Comparison of ENCODE assay signal across 18 cellular contexts in the genomic region with DNA sequence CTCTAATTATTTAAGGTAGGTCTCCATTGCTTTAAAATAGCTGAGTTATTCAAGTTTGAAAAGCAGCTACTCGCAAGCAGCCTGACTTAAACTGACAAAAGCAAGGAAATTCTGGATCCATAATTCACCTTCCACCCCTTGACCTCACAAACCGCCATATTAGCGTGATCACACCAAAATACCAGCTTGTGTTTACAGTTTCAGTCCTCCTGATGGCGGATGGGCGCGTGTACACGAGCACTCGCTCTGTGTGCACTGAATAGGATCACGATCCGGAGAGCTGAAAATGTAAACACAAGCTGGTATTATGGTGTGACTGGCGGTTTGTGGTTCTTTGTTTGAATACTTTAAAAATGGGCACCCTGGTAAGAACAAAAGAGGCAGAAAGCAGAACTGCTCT. TPM values are rescaled to one million over a fixed set of nuclear protein-coding genes. Genes with fewer than 3 reads are reported as not detected.
A peak's percentile ranks its signal among the peaks of the same experiment; 100 is the strongest.
DNase-seq lines count a peak whose midpoint lies in the region; ATAC-seq and TF ChIP-seq lines count a peak whose summit lies in the region.
"Had no signal": no experiment of that assay in that cellular context is flagged by ENCODE, and none has a peak within 500 bp of the region (broad histone marks: within the 10 kb centered on the region; RNA-seq: fewer than 3 reads in every experiment).

No MANE protein-coding gene starts in this region.

- TF ChIP-seq EP300 in SK-N-SH (IDR thresholded peaks at IDR 0.05; ENCODE audit: borderline replicate concordance in 1 of 2, low read depth in 1 of 2, low read length in 1 of 2) = no peak

- H3K4me1 ChIP-seq in endodermal cell (ENCODE audit: control insufficient read depth, insufficient read depth, low read length) = no peaks in the 10 kb centered on the region
- no peaks in the 10 kb centered on the region for H3K4me1 ChIP-seq in SK-N-SH (ENCODE audit: control insufficient read depth in 1 of 2, insufficient read depth in 2 of 2, low read depth in 1 of 2, low read length in 1 of 2)
- no peaks in the 10 kb centered on the region for H3K4me1 ChIP-seq in Caco-2

- peak; percentile 85 for DNase-seq in DMS53 (lab: John Stamatoyannopoulos, UW)
- DNase-seq in NCI-H128 (lab: John Stamatoyannopoulos, UW; ENCODE audit: unreplicated experiment) = peak; percentile 21
- peak; percentile 53 for DNase-seq in NCI-H345 treated with DMSO at 0.1 percent for 48 hours (lab: John Stamatoyannopoulos, UW; ENCODE audit: unreplicated experiment)
- DNase-seq in endodermal cell = peak; percentile 41
- DNase-seq in SK-N-SH = no peak
- no peak for DNase-seq in Caco-2
- DNase-seq: DMS79, IMR-90, Kasumi-1, MM.1S, NCI-H1092 treated with DMSO at 0.1 percent for 48 hours, NCI-H2029, NCI-H446 treated with DMSO at 0.1 percent for 48 hours had no signal

- H3K27ac Mint-ChIP-seq in endodermal cell (no peak overlapping the region), Caco-2 (ENCODE audit: unreplicated experiment) (no peak overlapping the region)

- TF ChIP-seq CTCF in endodermal cell (conservative IDR thresholded peaks at IDR 0.05) = no peak
- TF ChIP-seq CTCF in SK-N-SH (IDR thresholded peaks at IDR 0.05) = no peak
- no peak for TF ChIP-seq CTCF in Caco-2 (IDR thresholded peaks at IDR 0.05; ENCODE audit: insufficient read depth in 1 of 2, low read depth in 1 of 2, low read length in 1 of 2, severe bottlenecking in 1 of 2, unreplicated experiment in 1 of 2)

- H3K4me3 Mint-ChIP-seq in endodermal cell (no peak overlapping the region), Caco-2 (ENCODE audit: unreplicated experiment) (no peak overlapping the region)

- intact Hi-C loops in Caco-2 (cut with micrococcal nuclease; ENCODE audit: unreplicated experiment) = loop anchor here (5.0 kb wide), 1 partner anchor 269 kb away; no protein-coding TSS in a partner anchor

- CTCF ChIA-PET in SK-N-SH (lab: Yijun Ruan, JAX) (interaction anchor here (1.0 to 5.2 kb wide), 5 partner anchors 11 to 42 kb away, joined by 3 to 28 read pairs (median 4); no protein-coding TSS in a partner anchor), Caco-2 (lab: Charles Lee) (no interaction called here)

- H3K27ac ChIP-seq in endodermal cell (ENCODE audit: low read depth, low read length) (no peak overlapping the region), SK-N-SH (ENCODE audit: low read depth in 2 of 2, low read length in 1 of 2) (no peak overlapping the region)
- H3K27ac ChIP-seq: C4-2B had no signal

- no peak overlapping the region for H3K4me2 ChIP-seq in SK-N-SH

- H3K27me3 Mint-ChIP-seq in endodermal cell (ENCODE audit: insufficient read depth) = no peaks in the 10 kb centered on the region
- no peaks in the 10 kb centered on the region for H3K27me3 Mint-ChIP-seq in Caco-2 (ENCODE audit: insufficient read depth, unreplicated experiment)

- no TSS peak for BruUV-seq in Caco-2 (replicated peaks; lab: Mats Ljungman, UMichigan)

- POLR2A ChIA-PET in SK-N-SH (lab: Yijun Ruan, JAX) = no interaction called here
- POLR2A ChIA-PET in Caco-2 (lab: Charles Lee) = no interaction called here

- H4K20me1 ChIP-seq in SK-N-SH (ENCODE audit: insufficient read depth) = no peaks in the 10 kb centered on the region

- no peaks in the 10 kb centered on the region for H3K27me3 ChIP-seq in endodermal cell (ENCODE audit: control insufficient read depth, insufficient read depth, low read length, poor library complexity, severe bottlenecking)
- H3K27me3 ChIP-seq in SK-N-SH (ENCODE audit: insufficient read depth) = no peaks in the 10 kb centered on the region; the same call in 1 of the 2 replicates
- no peaks in the 10 kb centered on the region for H3K27me3 ChIP-seq in Caco-2 (replicated peaks; ENCODE audit: control insufficient read depth, insufficient read depth, low read length)

- no peak overlapping the region for H2AFZ ChIP-seq in SK-N-SH (ENCODE audit: low read depth)

- no peaks in the 10 kb centered on the region for H3K9me2 ChIP-seq in SK-N-SH

- TF ChIP-seq RAD21 in SK-N-SH (IDR thresholded peaks at IDR 0.05; ENCODE audit: low read length) = no peak

- H3K4me1 Mint-ChIP-seq in endodermal cell (no peaks in the 10 kb centered on the region), Caco-2 (ENCODE audit: low read depth, unreplicated experiment) (no peaks in the 10 kb centered on the region)

- no peaks in the 10 kb centered on the region for H3F3A ChIP-seq in SK-N-SH (replicated peaks; ENCODE audit: insufficient read depth)

- H3K4me3 ChIP-seq in endodermal cell (ENCODE audit: low read length) = no peak overlapping the region
- H3K4me3 ChIP-seq in SK-N-SH (ENCODE audit: low read depth in 2 of 2, low read length in 1 of 2) = no peak overlapping the region
- no peak overlapping the region for H3K4me3 ChIP-seq in Caco-2 (ENCODE audit: low read depth, low read length)

- H3K36me3 ChIP-seq in endodermal cell (ENCODE audit: control insufficient read depth, insufficient read depth, low read length) = no peaks in the 10 kb centered on the region
- H3K36me3 ChIP-seq in SK-N-SH (replicated peaks in 1 of 2; ENCODE audit: control insufficient read depth in 1 of 2, insufficient read depth in 2 of 2, low read length in 1 of 2) = no peaks in the 10 kb centered on the region
- no peaks in the 10 kb centered on the region for H3K36me3 ChIP-seq in Caco-2 (ENCODE audit: control insufficient read depth, insufficient read depth, low read length)

- H3K9me3 Mint-ChIP-seq in endodermal cell (peaks cover 1% of the 10 kb centered on the region), Caco-2 (ENCODE audit: unreplicated experiment) (no peaks in the 10 kb centered on the region)

- ATAC-seq in HG03025 (IDR thresholded peaks at IDR 0.05; ENCODE audit: low FRiP score, unreplicated experiment) = no peak
- ATAC-seq: Panc1, Right ventricle myocardium inferior, SK-N-SH treated with all-trans-retinoic acid at 6 μM for 48 hours had no signal

- H3K9me3 ChIP-seq in endodermal cell (ENCODE audit: control insufficient read depth, low read length) (no peaks in the 10 kb centered on the region), SK-N-SH (no peaks in the 10 kb centered on the region), Caco-2 (no peaks in the 10 kb centered on the region)

- WGBS in endodermal cell (ENCODE audit: insufficient coverage in 1 of 2, insufficient read length in 1 of 2), 2 experiments = 93 to 99% methylated on average over 10 to 11 of the region's 11 CpGs
- 92% methylated on average over 11 of the region's 11 CpGs for WGBS in SK-N-SH (ENCODE audit: low lambda C conversion rate)

- no peaks in the 10 kb centered on the region for H3K79me2 ChIP-seq in SK-N-SH (ENCODE audit: insufficient read depth)

- H3K36me3 Mint-ChIP-seq in endodermal cell (ENCODE audit: low read depth) = no peaks in the 10 kb centered on the region
- H3K36me3 Mint-ChIP-seq in Caco-2 (ENCODE audit: insufficient read depth, unreplicated experiment) = no peaks in the 10 kb centered on the region

- H3K9ac ChIP-seq in endodermal cell (ENCODE audit: extremely low read depth, low read length, poor library complexity, severe bottlenecking) (no peak overlapping the region), SK-N-SH (no peak overlapping the region)

TF ChIP-seq in SK-N-SH, 30 proteins besides CTCF, POLR2A, EP300 and RAD21 (continues in another document):
- TF ChIP-seq RCOR1 (IDR thresholded peaks at IDR 0.05; ENCODE audit: low read length) (no peak), TEAD4 (IDR thresholded peaks at IDR 0.05; ENCODE audit: borderline replicate concordance, insufficient read depth) (no peak), MXI1 (IDR thresholded peaks at IDR 0.05; ENCODE audit: low read depth, low read length) (no peak), RFX5 (IDR thresholded peaks at IDR 0.05; ENCODE audit: low read length) (no peak), USF2 (IDR thresholded peaks at IDR 0.05; ENCODE audit: borderline replicate concordance, low read depth, low read length) (no peak), YY1 (IDR thresholded peaks at IDR 0.05; ENCODE audit: low read depth) (no peak), TAF1 (IDR thresholded peaks at IDR 0.05; ENCODE audit: borderline replicate concordance, low read depth, low read length) (no peak), EZH2phosphoT487 (IDR thresholded peaks at IDR 0.05; ENCODE audit: borderline replicate concordance, low read depth) (no peak), CHD2 (IDR thresholded peaks at IDR 0.05; ENCODE audit: low read length, partially characterized antibody) (no peak), NRF1 (IDR thresholded peaks at IDR 0.05; ENCODE audit: low read depth, low read length) (no peak), SMC3 (IDR thresholded peaks at IDR 0.05; ENCODE audit: low read depth, low read length) (no peak), TCF12 (IDR thresholded peaks at IDR 0.05) (no peak)
- TF ChIP-seq, protein P1, sequence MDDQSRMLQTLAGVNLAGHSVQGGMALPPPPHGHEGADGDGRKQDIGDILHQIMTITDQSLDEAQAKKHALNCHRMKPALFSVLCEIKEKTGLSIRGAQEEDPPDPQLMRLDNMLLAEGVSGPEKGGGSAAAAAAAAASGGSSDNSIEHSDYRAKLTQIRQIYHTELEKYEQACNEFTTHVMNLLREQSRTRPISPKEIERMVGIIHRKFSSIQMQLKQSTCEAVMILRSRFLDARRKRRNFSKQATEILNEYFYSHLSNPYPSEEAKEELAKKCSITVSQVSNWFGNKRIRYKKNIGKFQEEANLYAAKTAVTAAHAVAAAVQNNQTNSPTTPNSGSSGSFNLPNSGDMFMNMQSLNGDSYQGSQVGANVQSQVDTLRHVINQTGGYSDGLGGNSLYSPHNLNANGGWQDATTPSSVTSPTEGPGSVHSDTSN (IDR thresholded peaks at IDR 0.05) = no peak
- TF ChIP-seq, protein P2, sequence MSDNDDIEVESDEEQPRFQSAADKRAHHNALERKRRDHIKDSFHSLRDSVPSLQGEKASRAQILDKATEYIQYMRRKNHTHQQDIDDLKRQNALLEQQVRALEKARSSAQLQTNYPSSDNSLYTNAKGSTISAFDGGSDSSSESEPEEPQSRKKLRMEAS (IDR thresholded peaks at IDR 0.05; ENCODE audit: low read depth) = no peak

RNA-seq across cellular contexts. Expression of gene PSMD14, which starts 42.4 kb away (rescaled TPM):
- total RNA-seq in endodermal cell (10 to 100 TPM; 78.3 to 86.2 TPM), Caco-2 (2022) (81.1 and 85.3 TPM in 2 replicates)
- 70.7 TPM for polyA plus RNA-seq in endodermal cell (2013, experiment 1 of 2)
- polyA plus RNA-seq in endodermal cell (2013, experiment 2 of 2) = 69.9 TPM
- 50.4 and 68.2 TPM in 2 replicates for polyA plus RNA-seq in SK-N-SH (2012; rRNA removed)
- polyA plus RNA-seq in SK-N-SH (2012; cell fraction: cytosol; rRNA removed) = 79.7 and 98.0 TPM in 2 replicates
- polyA plus RNA-seq in SK-N-SH (2012; cell fraction: nucleus; rRNA removed) = 17.7 and 38.2 TPM in 2 replicates

Comparison
In these comparisons a context has a peak if more than half of its experiments do, and no peak if none do; other contexts are left out.
1. DNase-seq: peak in DMS53 (single experiment), NCI-H128 (single experiment), NCI-H345 treated with DMSO at 0.1 percent for 48 hours (single experiment) and endodermal cell (single experiment); none in SK-N-SH (single experiment) and Caco-2 (0 of 2).